In genomic region chr7:135254-135653, GRCh38 we compare ENCODE assay signal across 17 cellular contexts. TPM values are rescaled to one million over a fixed set of nuclear protein-coding genes. Genes with fewer than 3 reads are reported as not detected.
DNase-seq lines count a peak whose midpoint lies in the region; TF ChIP-seq lines count a peak whose summit lies in the region.
"Had no signal": no experiment of that assay in that cellular context is flagged by ENCODE, and none has a peak within 500 bp of the region (broad histone marks: within the 10 kb centered on the region; RNA-seq: fewer than 3 reads in every experiment).

No MANE protein-coding gene starts in this region.

- H3K27ac ChIP-seq in neural progenitor cell = no peak overlapping the region
- H3K27ac ChIP-seq in brain microvascular endothelial cell = no peak overlapping the region
- H3K27ac ChIP-seq in mammary epithelial cell (ENCODE audit: insufficient read depth, low read depth, low read length) = no peak overlapping the region
- H3K27ac ChIP-seq: 22Rv1, C4-2B, HL-60 had no signal

- in situ Hi-C loops in brain microvascular endothelial cell (cut with HindIII; ENCODE audit: low pct_ligation_motif_present, low sequenced_read_pairs) = no loop called here
- in situ Hi-C loops in mammary epithelial cell (cut with MboI; ENCODE audit: low sequenced_read_pairs in 2 of 2) = no loop called here

- H3K79me2 ChIP-seq in neural progenitor cell (ENCODE audit: low read depth) (no peaks in the 10 kb centered on the region), mammary epithelial cell (ENCODE audit: insufficient read depth, low read length) (no peaks in the 10 kb centered on the region)

- intact Hi-C loops in mammary epithelial cell (cut with micrococcal nuclease) = no loop called here

- H3K36me3 ChIP-seq in neural progenitor cell (no peaks in the 10 kb centered on the region), brain microvascular endothelial cell (replicated peaks) (no peaks in the 10 kb centered on the region), mammary epithelial cell (ENCODE audit: insufficient read depth, low read length) (no peaks in the 10 kb centered on the region)

- no peaks in the 10 kb centered on the region for H3K9me3 Mint-ChIP-seq in neural progenitor cell
- H3K9me3 Mint-ChIP-seq: CD8-positive, alpha-beta T cell; HFFc6 had no signal

- H3K27me3 ChIP-seq in neural progenitor cell = no peaks in the 10 kb centered on the region
- H3K27me3 ChIP-seq in brain microvascular endothelial cell (replicated peaks) = no peaks in the 10 kb centered on the region
- no peaks in the 10 kb centered on the region for H3K27me3 ChIP-seq in mammary epithelial cell (ENCODE audit: insufficient read depth, low read length)

- H3K4me2 ChIP-seq in neural progenitor cell = no peak overlapping the region
- no peak overlapping the region for H3K4me2 ChIP-seq in mammary epithelial cell (ENCODE audit: insufficient read depth, low read depth, low read length)

- H3K9ac ChIP-seq in neural progenitor cell (no peak overlapping the region), mammary epithelial cell (ENCODE audit: insufficient read depth, low read length) (no peak overlapping the region)

- H3K9me3 ChIP-seq in neural progenitor cell (ENCODE audit: low read depth) = no peaks in the 10 kb centered on the region
- no peaks in the 10 kb centered on the region for H3K9me3 ChIP-seq in mammary epithelial cell (replicated peaks; ENCODE audit: insufficient read depth, low read length)

- no TSS peak for BruUV-seq in mammary epithelial cell (replicated peaks; lab: Mats Ljungman, UMichigan)

- H3K4me1 ChIP-seq in neural progenitor cell (peaks cover 8% of the 10 kb centered on the region), mammary epithelial cell (ENCODE audit: insufficient read depth, low read length) (no peaks in the 10 kb centered on the region)

- H2AFZ ChIP-seq in neural progenitor cell (replicated peaks) (no peak overlapping the region), mammary epithelial cell (ENCODE audit: low read depth, low read length) (no peak overlapping the region)

- CTCF ChIA-PET in mammary epithelial cell (lab: Charles Lee; ENCODE audit: low non-redundant PET) = no interaction called here

- DNase-seq in activated effector memory CD4-positive, alpha-beta T cell treated with anti-CD3 and anti-CD28 coated beads, Interleukin-2, amount 50 U/mL, for 16 hours = peak; percentile 51
- DNase-seq in activated effector memory CD4-positive, alpha-beta T cell treated with Interleukin-2 at 50 U/mL for 16 hours = no peak
- DNase-seq in glomerular visceral epithelial cell (ENCODE audit: extremely low spot score) (peak; percentile 40), mesenteric fat pad (ENCODE audit: low spot score) (peak; percentile 37), ureter (ENCODE audit: low spot score) (peak; percentile 30), neural progenitor cell (ENCODE audit: low spot score) (no peak), brain microvascular endothelial cell (no peak), mammary epithelial cell (no peak)
- DNase-seq: CD8-positive, alpha-beta T cell; COR-L47; DND-41; GDM1; HCEC 1CT; HFFc6 had no signal

- dilution Hi-C loops in mammary epithelial cell (cut with HindIII; ENCODE audit: low sequenced_read_pairs) = no loop called here

- H3K27ac Mint-ChIP-seq in neural progenitor cell = no peak overlapping the region
- H3K27ac Mint-ChIP-seq: CD8-positive, alpha-beta T cell; HFFc6 had no signal

- no peak overlapping the region for H3K4me3 Mint-ChIP-seq in neural progenitor cell
- H3K4me3 Mint-ChIP-seq: CD8-positive, alpha-beta T cell; HFFc6 had no signal

- H3F3A ChIP-seq in neural progenitor cell (ENCODE audit: low read depth) = no peaks in the 10 kb centered on the region

- no peak for TF ChIP-seq CTCF in neural progenitor cell (IDR thresholded peaks at IDR 0.05)
- no peak for TF ChIP-seq CTCF in brain microvascular endothelial cell (IDR thresholded peaks at IDR 0.05; ENCODE audit: low read depth, low read length, missing control alignments)
- TF ChIP-seq CTCF in mammary epithelial cell (conservative IDR thresholded peaks at IDR 0.05 in 1 of 2, IDR thresholded peaks at IDR 0.05 in 1 of 2; ENCODE audit: extremely low read depth in 1 of 2, insufficient read depth in 1 of 2, low read depth in 1 of 2, low read length in 2 of 2) = no peak

- WGBS in mammary epithelial cell (ENCODE audit: low coverage, missing lambda C conversion rate) = 61% methylated on average over 4 of the region's 7 CpGs

- H3K36me3 Mint-ChIP-seq in neural progenitor cell = no peaks in the 10 kb centered on the region
- H3K36me3 Mint-ChIP-seq: CD8-positive, alpha-beta T cell had no signal

- peaks cover 4% of the 10 kb centered on the region for H3K27me3 Mint-ChIP-seq in neural progenitor cell (ENCODE audit: insufficient read depth, low read depth)

- no peaks in the 10 kb centered on the region for H4K20me1 ChIP-seq in neural progenitor cell (ENCODE audit: low read depth)
- H4K20me1 ChIP-seq in mammary epithelial cell (ENCODE audit: insufficient read depth, low read length) = no peaks in the 10 kb centered on the region

- H3K4me3 ChIP-seq in neural progenitor cell (no peak overlapping the region), brain microvascular endothelial cell (ENCODE audit: low read depth, low read length) (no peak overlapping the region), mammary epithelial cell (replicated peaks in 1 of 3; ENCODE audit: insufficient read depth in 1 of 3, low read depth in 2 of 3, low read length in 3 of 3) (no peak overlapping the region)

- peaks cover 12% of the 10 kb centered on the region for H3K4me1 Mint-ChIP-seq in neural progenitor cell

RNA-seq across cellular contexts. Expression of gene FAM20C, which starts 57.1 kb away (rescaled TPM):
- 121 TPM for total RNA-seq in mesenteric fat pad
- 33.8 TPM for total RNA-seq in ureter
- 3.8 and 4.7 TPM in 2 replicates for total RNA-seq in neural progenitor cell (ENCODE audit: low replicate concordance)
- total RNA-seq in mammary epithelial cell = 10 to 100 TPM; 37.0 to 48.5 TPM
- polyA plus RNA-seq in mammary epithelial cell = 30.6 TPM
- 6.7 TPM for polyA minus RNA-seq in mammary epithelial cell

Comparison
In these comparisons a context has a peak if more than half of its experiments do, and no peak if none do; other contexts are left out.
1. DNase-seq: peak in activated effector memory CD4-positive, alpha-beta T cell treated with anti-CD3 and anti-CD28 coated beads, Interleukin-2, amount 50 U/mL, for 16 hours (single experiment), glomerular visceral epithelial cell (single experiment), mesenteric fat pad (single experiment) and ureter (single experiment); none in activated effector memory CD4-positive, alpha-beta T cell treated with Interleukin-2 at 50 U/mL for 16 hours (single experiment), neural progenitor cell (single experiment), brain microvascular endothelial cell (single experiment) and mammary epithelial cell (single experiment).